ENCODE assay signal across 13 cellular contexts in genomic region chr2:143816927-143817326, GRCh38.
DNase-seq lines count a peak whose midpoint lies in the region; ATAC-seq lines count a peak whose summit lies in the region.
"Had no signal": no experiment of that assay in that cellular context is flagged by ENCODE, and none has a peak within 500 bp of the region (broad histone marks: within the 10 kb centered on the region; RNA-seq: fewer than 3 reads in every experiment).

No MANE protein-coding gene starts in this region.

- DNase-seq in NCI-H82 (lab: John Stamatoyannopoulos, UW) (peak; percentile 64), NCI-H82 treated with DMSO at 0.1 percent for 48 hours (lab: John Stamatoyannopoulos, UW; ENCODE audit: unreplicated experiment) (no peak), astrocyte of the hippocampus (ENCODE audit: low read depth, low spot score) (peak; percentile 30), medulla oblongata (ENCODE audit: extremely low spot score) (peak; percentile 12), renal cortical epithelial cell (ENCODE audit: low read depth) (peak; percentile 62), NOMO-1 (lab: John Stamatoyannopoulos, UW; ENCODE audit: unreplicated experiment in 2 of 2) (no peak), RKO (ENCODE audit: low spot score) (no peak)
- DNase-seq: Calu3; CD4-positive, alpha-beta memory T cell; DMS79 treated with DMSO at 0.1 percent for 48 hours; HCEC 1CT had no signal

- no peak for ATAC-seq in GM18519 (IDR thresholded peaks at IDR 0.05; ENCODE audit: low FRiP score, unreplicated experiment)
- ATAC-seq: GM12878 had no signal

Comparison
In these comparisons a context has a peak if more than half of its experiments do, and no peak if none do; other contexts are left out.
1. DNase-seq: peak in NCI-H82 (single experiment), astrocyte of the hippocampus (single experiment), medulla oblongata (single experiment) and renal cortical epithelial cell (single experiment); none in NCI-H82 treated with DMSO at 0.1 percent for 48 hours (single experiment), NOMO-1 (0 of 2) and RKO (single experiment).